Comparison of ENCODE assay signal across 17 cellular contexts in the genomic region with DNA sequence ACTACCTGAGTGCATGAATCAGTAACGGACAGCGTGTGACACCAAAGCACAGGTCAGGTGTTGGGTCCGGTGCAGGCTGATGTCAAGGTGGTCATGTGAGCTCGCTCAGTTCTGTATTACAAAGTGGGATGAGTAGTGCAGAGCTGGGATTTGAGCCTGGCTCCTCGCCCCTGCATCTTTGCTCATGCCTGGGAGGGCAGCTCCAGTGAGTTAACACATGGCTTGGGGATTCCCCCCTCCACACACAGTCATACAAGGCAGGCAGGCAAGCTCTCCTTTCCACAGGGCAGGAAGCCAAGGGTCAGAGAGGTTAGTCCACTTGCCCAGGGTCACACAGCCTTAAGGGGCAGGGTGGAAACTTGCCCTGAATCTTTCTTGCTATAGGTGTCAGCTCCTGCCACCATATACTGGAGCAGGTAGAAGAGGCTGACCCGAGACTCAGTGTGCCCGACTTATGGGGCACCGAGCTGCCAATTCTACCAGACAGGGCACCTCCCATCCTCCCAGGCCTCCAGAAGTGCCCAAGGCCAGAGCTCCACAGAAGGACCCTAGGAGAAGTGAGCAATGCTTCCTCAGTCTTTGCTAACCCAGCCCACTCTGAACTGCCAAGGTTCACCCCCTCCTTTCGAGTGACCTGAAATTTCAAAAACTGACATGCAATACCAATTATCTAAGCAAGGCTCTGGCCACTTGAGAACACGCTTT. TPM values are rescaled to one million over a fixed set of nuclear protein-coding genes. Genes with fewer than 3 reads are reported as not detected.
DNase-seq lines count a peak whose midpoint lies in the region; ATAC-seq and TF ChIP-seq lines count a peak whose summit lies in the region.
"Had no signal": no experiment of that assay in that cellular context is flagged by ENCODE, and none has a peak within 500 bp of the region (broad histone marks: within the 10 kb centered on the region; RNA-seq: fewer than 3 reads in every experiment).

No MANE protein-coding gene starts in this region.

- peak; percentile 26 for DNase-seq in activated naive CD4-positive, alpha-beta T cell treated with anti-CD3 and anti-CD28 coated beads for 36 hours
- DNase-seq in activated naive CD4-positive, alpha-beta T cell treated with Interleukin-2 at 50 U/mL for 16 hours, result no peak
- DNase-seq in WTC11 (ENCODE audit: low spot score) (no peak), iPS-NIHi7 (ENCODE audit: extremely low spot score) (peak; percentile 10), NOMO-1 treated with dmso at 0.1 percent for 144 hours (lab: John Stamatoyannopoulos, UW; ENCODE audit: unreplicated experiment) (no peak), G401 (ENCODE audit: low spot score) (no peak)
- no peak for DNase-seq in stimulated activated naive B cell treated with anti-CD40 and anti-IgM and Interleukin-4, amounts not matched to agents 10 μg/mL and 1 μg/mL and 100 μg/mL, for 72 hours
- DNase-seq in activated effector memory CD4-positive, alpha-beta T cell treated with Interleukin-2 at 50 U/mL for 16 hours, result no peak
- DNase-seq: activated naive CD4-positive, alpha-beta T cell; CD4-positive, CD25-positive, alpha-beta regulatory T cell; DMS79; effector memory CD8-positive, alpha-beta T cell; foreskin melanocyte; natural killer cell; NCI-H1436; Right ventricle myocardium superior; T-helper 17 cell had no signal

- in situ Hi-C loops in G401 (cut with HindIII; ENCODE audit: low sequenced_read_pairs), result no loop called here

- no peak overlapping the region for H3K4me3 Mint-ChIP-seq in activated naive CD4-positive, alpha-beta T cell treated with anti-CD3 and anti-CD28 coated beads for 36 hours
- H3K4me3 Mint-ChIP-seq in WTC11, result no peak overlapping the region
- no peak overlapping the region for H3K4me3 Mint-ChIP-seq in stimulated activated naive B cell treated with anti-CD40 and anti-IgM and Interleukin-4, amounts not matched to agents 10 μg/mL and 1 μg/mL and 100 μg/mL, for 72 hours
- H3K4me3 Mint-ChIP-seq: CD4-positive, CD25-positive, alpha-beta regulatory T cell; effector memory CD8-positive, alpha-beta T cell; natural killer cell; T-helper 17 cell had no signal

- peaks cover 8% of the 10 kb centered on the region for H3K36me3 Mint-ChIP-seq in activated naive CD4-positive, alpha-beta T cell treated with anti-CD3 and anti-CD28 coated beads for 36 hours (ENCODE audit: low read depth)
- peaks cover 4% of the 10 kb centered on the region for H3K36me3 Mint-ChIP-seq in WTC11
- H3K36me3 Mint-ChIP-seq in stimulated activated naive B cell treated with anti-CD40 and anti-IgM and Interleukin-4, amounts not matched to agents 10 μg/mL and 1 μg/mL and 100 μg/mL, for 72 hours, result peaks cover 23 to 34% of the 10 kb centered on the region in 2 donors
- H3K36me3 Mint-ChIP-seq: natural killer cell had no signal

- peaks cover 8% of the 10 kb centered on the region for H3K4me1 Mint-ChIP-seq in activated naive CD4-positive, alpha-beta T cell treated with anti-CD3 and anti-CD28 coated beads for 36 hours (ENCODE audit: low read depth)
- H3K4me1 Mint-ChIP-seq in WTC11, result peaks cover 31% of the 10 kb centered on the region
- peaks cover 22 to 30% of the 10 kb centered on the region in 2 donors for H3K4me1 Mint-ChIP-seq in stimulated activated naive B cell treated with anti-CD40 and anti-IgM and Interleukin-4, amounts not matched to agents 10 μg/mL and 1 μg/mL and 100 μg/mL, for 72 hours

- intact Hi-C loops in activated naive CD4-positive, alpha-beta T cell treated with anti-CD3 and anti-CD28 coated beads for 36 hours (cut with micrococcal nuclease), result loop anchor here (10.0 kb wide), 1 partner anchor 229 kb away; a partner anchor contains a TSS

- ATAC-seq in WTC11, result no peak
- ATAC-seq in stimulated activated naive B cell treated with anti-CD40 and anti-IgM and Interleukin-4, amounts not matched to agents 10 μg/mL and 1 μg/mL and 100 μg/mL, for 72 hours (replicated peaks), result peak in 1 of 2 donors; percentile 24
- ATAC-seq: effector memory CD8-positive, alpha-beta T cell; natural killer cell; T-helper 17 cell had no signal

- no peak overlapping the region for H3K27ac Mint-ChIP-seq in activated naive CD4-positive, alpha-beta T cell treated with anti-CD3 and anti-CD28 coated beads for 36 hours
- H3K27ac Mint-ChIP-seq in WTC11, result peak overlapping the region; percentile 86
- peak overlapping the region; percentile 75 for H3K27ac Mint-ChIP-seq in stimulated activated naive B cell treated with anti-CD40 and anti-IgM and Interleukin-4, amounts not matched to agents 10 μg/mL and 1 μg/mL and 100 μg/mL, for 72 hours
- H3K27ac Mint-ChIP-seq: natural killer cell, T-helper 17 cell had no signal

- TF ChIP-seq CTCF in WTC11 (IDR thresholded peaks at IDR 0.05), result no peak

- POLR2A ChIA-PET in WTC11 (lab: Charles Lee), result interaction anchor here (1.1 to 1.4 kb wide), 2 partner anchors 19 to 35 kb away, joined by 4 to 5 read pairs; a partner anchor contains a TSS

- CTCF ChIA-PET in activated naive CD4-positive, alpha-beta T cell treated with anti-CD3 and anti-CD28 coated beads for 36 hours (lab: Charles Lee), result no interaction called here
- CTCF ChIA-PET in WTC11 (lab: Charles Lee), result interaction anchor here (0.6 to 1.9 kb wide), 12 partner anchors 9 to 224 kb away, joined by 3 to 9 read pairs (median 6); a partner anchor contains a TSS

- H3K9me3 Mint-ChIP-seq in activated naive CD4-positive, alpha-beta T cell treated with anti-CD3 and anti-CD28 coated beads for 36 hours, result no peaks in the 10 kb centered on the region
- H3K9me3 Mint-ChIP-seq in WTC11, result no peaks in the 10 kb centered on the region
- H3K9me3 Mint-ChIP-seq in stimulated activated naive B cell treated with anti-CD40 and anti-IgM and Interleukin-4, amounts not matched to agents 10 μg/mL and 1 μg/mL and 100 μg/mL, for 72 hours, result no peaks in the 10 kb centered on the region
- H3K9me3 Mint-ChIP-seq: CD4-positive, CD25-positive, alpha-beta regulatory T cell; effector memory CD8-positive, alpha-beta T cell; natural killer cell had no signal

- H3K27me3 Mint-ChIP-seq in activated naive CD4-positive, alpha-beta T cell treated with anti-CD3 and anti-CD28 coated beads for 36 hours (ENCODE audit: low read depth), result peaks cover 11% of the 10 kb centered on the region
- peaks cover 8% of the 10 kb centered on the region; the same call in 1 of the 2 replicates for H3K27me3 Mint-ChIP-seq in WTC11 (ENCODE audit: low read depth)
- H3K27me3 Mint-ChIP-seq in stimulated activated naive B cell treated with anti-CD40 and anti-IgM and Interleukin-4, amounts not matched to agents 10 μg/mL and 1 μg/mL and 100 μg/mL, for 72 hours, result no peaks in the 10 kb centered on the region

TF ChIP-seq in WTC11, 78 proteins besides CTCF, POLR2A, EP300 and RAD21:
- TF ChIP-seq ZNF121 (CRISPR knock-in tag; IDR thresholded peaks at IDR 0.05), result no peak
- TF ChIP-seq, protein P1, sequence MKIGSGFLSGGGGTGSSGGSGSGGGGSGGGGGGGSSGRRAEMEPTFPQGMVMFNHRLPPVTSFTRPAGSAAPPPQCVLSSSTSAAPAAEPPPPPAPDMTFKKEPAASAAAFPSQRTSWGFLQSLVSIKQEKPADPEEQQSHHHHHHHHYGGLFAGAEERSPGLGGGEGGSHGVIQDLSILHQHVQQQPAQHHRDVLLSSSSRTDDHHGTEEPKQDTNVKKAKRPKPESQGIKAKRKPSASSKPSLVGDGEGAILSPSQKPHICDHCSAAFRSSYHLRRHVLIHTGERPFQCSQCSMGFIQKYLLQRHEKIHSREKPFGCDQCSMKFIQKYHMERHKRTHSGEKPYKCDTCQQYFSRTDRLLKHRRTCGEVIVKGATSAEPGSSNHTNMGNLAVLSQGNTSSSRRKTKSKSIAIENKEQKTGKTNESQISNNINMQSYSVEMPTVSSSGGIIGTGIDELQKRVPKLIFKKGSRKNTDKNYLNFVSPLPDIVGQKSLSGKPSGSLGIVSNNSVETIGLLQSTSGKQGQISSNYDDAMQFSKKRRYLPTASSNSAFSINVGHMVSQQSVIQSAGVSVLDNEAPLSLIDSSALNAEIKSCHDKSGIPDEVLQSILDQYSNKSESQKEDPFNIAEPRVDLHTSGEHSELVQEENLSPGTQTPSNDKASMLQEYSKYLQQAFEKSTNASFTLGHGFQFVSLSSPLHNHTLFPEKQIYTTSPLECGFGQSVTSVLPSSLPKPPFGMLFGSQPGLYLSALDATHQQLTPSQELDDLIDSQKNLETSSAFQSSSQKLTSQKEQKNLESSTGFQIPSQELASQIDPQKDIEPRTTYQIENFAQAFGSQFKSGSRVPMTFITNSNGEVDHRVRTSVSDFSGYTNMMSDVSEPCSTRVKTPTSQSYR (CRISPR knock-in tag; IDR thresholded peaks at IDR 0.05), result no peak
- no peak for TF ChIP-seq FOXK1 (CRISPR knock-in tag; IDR thresholded peaks at IDR 0.05)
- TF ChIP-seq, protein P2, sequence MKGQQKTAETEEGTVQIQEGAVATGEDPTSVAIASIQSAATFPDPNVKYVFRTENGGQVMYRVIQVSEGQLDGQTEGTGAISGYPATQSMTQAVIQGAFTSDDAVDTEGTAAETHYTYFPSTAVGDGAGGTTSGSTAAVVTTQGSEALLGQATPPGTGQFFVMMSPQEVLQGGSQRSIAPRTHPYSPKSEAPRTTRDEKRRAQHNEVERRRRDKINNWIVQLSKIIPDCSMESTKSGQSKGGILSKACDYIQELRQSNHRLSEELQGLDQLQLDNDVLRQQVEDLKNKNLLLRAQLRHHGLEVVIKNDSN (CRISPR knock-in tag; IDR thresholded peaks at IDR 0.05), result peak; percentile 20; the same call in 1 of the 2 replicates

RNA-seq across cellular contexts. Expression of a gene that starts 35.4 kb away (rescaled TPM):
- total RNA-seq in activated naive CD4-positive, alpha-beta T cell treated with anti-CD3 and anti-CD28 coated beads for 36 hours, result 10 to 100 TPM; 24.2 to 26.1 TPM
- 60.8 to 62.9 TPM (median 62.0 TPM) in 3 replicates for total RNA-seq in WTC11 (2021)
- total RNA-seq in G401 (2014; rRNA removed; shearing (Covaris generic)), result 55.8 and 56.1 TPM in 2 replicates

RNA-seq across cellular contexts. Expression of a gene that starts 55.4 kb away (rescaled TPM):
- total RNA-seq in activated naive CD4-positive, alpha-beta T cell treated with anti-CD3 and anti-CD28 coated beads for 36 hours, result 10 to 100 TPM; 17.8 to 21.4 TPM
- 84.0 to 87.9 TPM (median 87.7 TPM) in 3 replicates for total RNA-seq in WTC11 (2021)
- total RNA-seq in G401 (2014; rRNA removed; shearing (Covaris generic)), result 30.2 and 36.6 TPM in 2 replicates

Comparison
In these comparisons a context has a peak if more than half of its experiments do, and no peak if none do; other contexts are left out.
1. DNase-seq: peak in activated naive CD4-positive, alpha-beta T cell treated with anti-CD3 and anti-CD28 coated beads for 36 hours (single experiment) and iPS-NIHi7 (single experiment); none in activated naive CD4-positive, alpha-beta T cell treated with Interleukin-2 at 50 U/mL for 16 hours (single experiment), WTC11 (single experiment), stimulated activated naive B cell treated with anti-CD40 and anti-IgM and Interleukin-4, amounts not matched to agents 10 μg/mL and 1 μg/mL and 100 μg/mL, for 72 hours (single experiment), NOMO-1 treated with dmso at 0.1 percent for 144 hours (single experiment), G401 (single experiment) and activated effector memory CD4-positive, alpha-beta T cell treated with Interleukin-2 at 50 U/mL for 16 hours (single experiment).